In genomic region chr7:114854369-114854768, GRCh38 we compare ENCODE assay signal across 1 cellular context.
TF ChIP-seq lines count a peak whose summit lies in the region.

No MANE protein-coding gene starts in this region.

TF ChIP-seq in GM23338, 12 proteins besides CTCF, POLR2A, EP300 and RAD21 (continued from another document):
- no peak for TF ChIP-seq ZNF462 (CRISPR knock-in tag; IDR thresholded peaks at IDR 0.05)
- no peak for TF ChIP-seq EZH2phosphoT487 (IDR thresholded peaks at IDR 0.05; ENCODE audit: unreplicated experiment)
- TF ChIP-seq JUNB (IDR thresholded peaks at IDR 0.05; ENCODE audit: unreplicated experiment) = no peak
- no peak for TF ChIP-seq REST (IDR thresholded peaks at IDR 0.05; ENCODE audit: unreplicated experiment)
